Comparison of ENCODE assay signal across 18 cellular contexts in genomic region chr10:88946200-88946599, GRCh38. TPM values are rescaled to one million over a fixed set of nuclear protein-coding genes. Genes with fewer than 3 reads are reported as not detected.
"Had no signal": no experiment of that assay in that cellular context is flagged by ENCODE, and none has a peak within 500 bp of the region (broad histone marks: within the 10 kb centered on the region; RNA-seq: fewer than 3 reads in every experiment).

No MANE protein-coding gene starts in this region.

- H3K4me2 ChIP-seq: smooth muscle cell had no signal

- H3K9me3 ChIP-seq: heart left ventricle, neutrophil, suprapubic skin, tibial nerve had no signal

- H3K27ac Mint-ChIP-seq: dendritic cell treated with granulocyte-macrophage colony-stimulating factor and Interleukin-4, amounts not matched to agents 40 ng/mL and 50 ng/mL, for 4 days; endodermal cell had no signal

- FAIRE-seq: endothelial cell of umbilical vein had no signal

- H3K36me3 ChIP-seq: neutrophil, suprapubic skin had no signal

- ATAC-seq: heart left ventricle; naive thymus-derived CD8-positive, alpha-beta T cell; right cardiac atrium had no signal

- H3K27ac ChIP-seq: neutrophil, suprapubic skin, tibial nerve had no signal

- H3K4me1 Mint-ChIP-seq: central memory CD8-positive, alpha-beta T cell; endodermal cell had no signal

- H3K27me3 ChIP-seq: heart left ventricle, neutrophil, suprapubic skin, tibial nerve had no signal

- H3K9me3 Mint-ChIP-seq: central memory CD8-positive, alpha-beta T cell; dendritic cell treated with granulocyte-macrophage colony-stimulating factor and Interleukin-4, amounts not matched to agents 40 ng/mL and 50 ng/mL, for 4 days; endodermal cell; naive thymus-derived CD8-positive, alpha-beta T cell had no signal

- H3K4me3 ChIP-seq: smooth muscle cell, suprapubic skin, tibial nerve had no signal

- DNase-seq: endodermal cell; erythroblast; foreskin melanocyte; heart left ventricle; hippocampal formation; kidney glomerular epithelial cell; mesendoderm; naive thymus-derived CD8-positive, alpha-beta T cell; right cardiac atrium; stimulated activated CD4-positive, alpha-beta T cell treated with anti-CD3 and anti-CD28 coated beads, Interleukin-2, amount 100 ng/mL, for 48 hours; stimulated activated naive CD4-positive, alpha-beta T cell treated with Interleukin-2 at 50 U/mL for 16 hours had no signal

- H3K4me3 Mint-ChIP-seq: central memory CD8-positive, alpha-beta T cell; dendritic cell treated with granulocyte-macrophage colony-stimulating factor and Interleukin-4, amounts not matched to agents 40 ng/mL and 50 ng/mL, for 4 days; endodermal cell; naive thymus-derived CD8-positive, alpha-beta T cell had no signal

- H3K27me3 Mint-ChIP-seq: central memory CD8-positive, alpha-beta T cell; naive thymus-derived CD8-positive, alpha-beta T cell had no signal

RNA-seq across cellular contexts. Expression of gene ACTA2, which starts 6.4 kb away (rescaled TPM):
- total RNA-seq: endodermal cell had no signal
